Comparison of ENCODE assay signal across 9 cellular contexts in the genomic region with DNA sequence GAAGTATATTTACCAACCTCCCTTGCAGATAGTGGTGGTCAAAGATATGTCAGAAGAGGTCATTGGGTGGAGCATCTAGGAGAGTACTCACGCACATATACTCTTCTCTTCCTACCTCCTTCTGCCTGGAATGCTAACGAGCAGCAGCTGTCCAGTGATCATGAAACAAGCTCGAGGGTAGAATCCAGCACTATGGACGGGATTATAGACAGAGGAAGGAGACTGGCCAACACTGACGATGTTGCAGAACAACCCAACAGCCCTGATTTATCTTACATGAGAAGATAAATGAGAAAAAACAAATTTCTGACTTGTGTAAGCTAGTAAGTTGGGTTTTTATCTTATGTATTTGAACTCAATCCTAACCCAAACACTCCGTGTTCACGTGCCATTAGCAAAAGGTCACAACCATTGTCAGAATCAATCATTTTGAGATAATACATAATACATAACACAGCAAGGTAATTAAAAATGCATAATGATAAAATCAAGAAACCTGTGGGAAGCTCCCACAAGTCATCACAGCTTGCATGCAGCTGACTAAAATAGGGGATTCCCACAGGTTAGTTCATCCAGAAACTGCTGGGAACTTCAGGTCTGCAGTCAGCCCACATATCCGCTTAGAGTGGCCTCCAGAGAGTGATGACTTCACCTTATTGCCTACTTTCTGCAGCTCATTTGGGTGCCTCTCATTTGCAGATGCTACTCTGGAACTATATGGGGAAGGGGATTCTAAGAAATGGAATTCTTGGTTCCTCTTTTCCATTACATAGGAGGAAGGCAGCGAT. TPM values are rescaled to one million over a fixed set of nuclear protein-coding genes. Genes with fewer than 3 reads are reported as not detected.
DNase-seq lines count a peak whose midpoint lies in the region; ATAC-seq and TF ChIP-seq lines count a peak whose summit lies in the region.
"Had no signal": no experiment of that assay in that cellular context is flagged by ENCODE, and none has a peak within 500 bp of the region (broad histone marks: within the 10 kb centered on the region; RNA-seq: fewer than 3 reads in every experiment).

No MANE protein-coding gene starts in this region.

- H3K27ac ChIP-seq in osteoblast (ENCODE audit: low read depth, low read length) (no peak overlapping the region), left lung (no peak overlapping the region)

- intact Hi-C loops in left lung (cut with DNase I) = no loop called here

- DNase-seq in GM13977 (ENCODE audit: low spot score) = peak; percentile 55
- DNase-seq in GM20000 (ENCODE audit: low spot score) = peak; percentile 63
- peak; percentile 42 for DNase-seq in fibroblast of mammary gland (ENCODE audit: low read depth)
- DNase-seq in osteoblast (ENCODE audit: insufficient read length, low spot score, missing footprints) = no peak
- no peak for DNase-seq in nucleus accumbens (lab: John Stamatoyannopoulos, UW)
- DNase-seq in HAP-1 (ENCODE audit: low spot score in 2 of 2) = no peak
- DNase-seq in left lung = no peak
- DNase-seq: amygdala had no signal

- H3K4me3 ChIP-seq in fibroblast of mammary gland (ENCODE audit: control insufficient read depth, low read depth, low read length) (no peak overlapping the region), osteoblast (ENCODE audit: insufficient read depth, low read length) (no peak overlapping the region), HAP-1 (no peak overlapping the region), left lung (no peak overlapping the region)

- TF ChIP-seq CTCF in GM13977 (IDR thresholded peaks at IDR 0.05; ENCODE audit: extremely low read depth, insufficient read depth, missing control alignments) (no peak), GM20000 (IDR thresholded peaks at IDR 0.05; ENCODE audit: extremely low read depth, missing control alignments) (no peak), fibroblast of mammary gland (conservative IDR thresholded peaks at IDR 0.05; ENCODE audit: control insufficient read depth, insufficient read depth, low read depth, low read length) (no peak), osteoblast (IDR thresholded peaks at IDR 0.05; ENCODE audit: extremely low read depth, low read depth, low read length) (no peak), left lung (IDR thresholded peaks at IDR 0.05) (no peak)

- no peaks in the 10 kb centered on the region for H4K20me1 ChIP-seq in osteoblast (ENCODE audit: insufficient read depth, low read length)

- H3K4me2 ChIP-seq in osteoblast (ENCODE audit: insufficient read depth, low read length) = no peak overlapping the region

- no peak overlapping the region for H2AFZ ChIP-seq in osteoblast (ENCODE audit: low read length)

- H3K79me2 ChIP-seq in osteoblast (ENCODE audit: insufficient read depth, low read length) = no peaks in the 10 kb centered on the region

- peak; percentile 69 for ATAC-seq in HG03342 (IDR thresholded peaks at IDR 0.05; ENCODE audit: unreplicated experiment)
- ATAC-seq in left lung = no peak

- H3K9me3 ChIP-seq in osteoblast (ENCODE audit: low read depth, low read length) (no peaks in the 10 kb centered on the region), HAP-1 (no peaks in the 10 kb centered on the region), left lung (peaks cover 0 to 9% of the 10 kb centered on the region in 2 donors)

- in situ Hi-C loops in GM13977 (cut with MboI; ENCODE audit: low pct_unique_long_range_greater_than_20kb, low sequenced_read_pairs, unreplicated experiment) = no loop called here
- in situ Hi-C loops in HAP-1 (cut with MboI; ENCODE audit: low sequenced_read_pairs) = no loop called here

- H3K36me3 ChIP-seq in osteoblast (ENCODE audit: insufficient read depth, low read length) (no peaks in the 10 kb centered on the region), HAP-1 (replicated peaks) (no peaks in the 10 kb centered on the region), left lung (no peaks in the 10 kb centered on the region)

- H3K27me3 ChIP-seq in osteoblast (ENCODE audit: insufficient read depth, low read length) (no peaks in the 10 kb centered on the region), HAP-1 (ENCODE audit: low read depth) (no peaks in the 10 kb centered on the region), left lung (no peaks in the 10 kb centered on the region)

- H3K4me1 ChIP-seq in osteoblast (ENCODE audit: insufficient read depth, low read length) (no peaks in the 10 kb centered on the region), HAP-1 (no peaks in the 10 kb centered on the region), left lung (no peaks in the 10 kb centered on the region)

RNA-seq across cellular contexts. Expression of gene STK38L, which starts 36.3 kb away (rescaled TPM):
- total RNA-seq in osteoblast = 64.8 and 68.8 TPM in 2 replicates
- total RNA-seq in left lung = 10 to 100 TPM; 28.2 to 34.8 TPM

Comparison
In these comparisons a context has a peak if more than half of its experiments do, and no peak if none do; other contexts are left out.
1. DNase-seq: peak in GM13977 (single experiment), GM20000 (single experiment) and fibroblast of mammary gland (single experiment); none in osteoblast (single experiment), nucleus accumbens (0 of 56), HAP-1 (0 of 2) and left lung (0 of 2).